In genomic region chr9:89106224-89106851, GRCh38 we compare ENCODE assay signal across 17 cellular contexts.
DNase-seq lines count a peak whose midpoint lies in the region; ATAC-seq and TF ChIP-seq lines count a peak whose summit lies in the region.
"Had no signal": no experiment of that assay in that cellular context is flagged by ENCODE, and none has a peak within 500 bp of the region (broad histone marks: within the 10 kb centered on the region; RNA-seq: fewer than 3 reads in every experiment).

No MANE protein-coding gene starts in this region.

- peak; percentile 36 to 55 for ATAC-seq in natural killer cell treated with Interleukin-12 subunit alpha and Interleukin-12 subunit beta and Interleukin-15 and Interleukin-18, amount 100 ng/mL, for 72 hours
- no peak for ATAC-seq in natural killer cell
- ATAC-seq in left lobe of liver, result no peak
- ATAC-seq: CD8-positive, alpha-beta T cell had no signal

- H3K27ac Mint-ChIP-seq in natural killer cell treated with Interleukin-12 subunit alpha and Interleukin-12 subunit beta and Interleukin-15 and Interleukin-18, amount 100 ng/mL, for 72 hours, result no peak overlapping the region
- H3K27ac Mint-ChIP-seq in natural killer cell (no peak overlapping the region), nephron progenitor cell (peak overlapping the region; percentile 42)
- H3K27ac Mint-ChIP-seq: B cell; CD4-positive, CD25-positive, alpha-beta regulatory T cell; CD8-positive, alpha-beta T cell had no signal

- peaks cover 32 to 34% of the 10 kb centered on the region in 2 donors for H3K27me3 Mint-ChIP-seq in natural killer cell treated with Interleukin-12 subunit alpha and Interleukin-12 subunit beta and Interleukin-15 and Interleukin-18, amount 100 ng/mL, for 72 hours
- H3K27me3 Mint-ChIP-seq in natural killer cell (ENCODE audit: low read depth in 2 of 2) (peaks cover 13 to 39% of the 10 kb centered on the region in 2 donors), nephron progenitor cell (ENCODE audit: low read depth, poor library complexity) (peaks cover 2% of the 10 kb centered on the region)

- no peaks in the 10 kb centered on the region for H3K4me1 Mint-ChIP-seq in natural killer cell treated with Interleukin-12 subunit alpha and Interleukin-12 subunit beta and Interleukin-15 and Interleukin-18, amount 100 ng/mL, for 72 hours (ENCODE audit: low read depth in 2 of 2)
- H3K4me1 Mint-ChIP-seq in natural killer cell, result no peaks in the 10 kb centered on the region
- H3K4me1 Mint-ChIP-seq in nephron progenitor cell, result no peaks in the 10 kb centered on the region
- H3K4me1 Mint-ChIP-seq: B cell; CD4-positive, CD25-positive, alpha-beta regulatory T cell had no signal

- no peak overlapping the region for H3K4me3 Mint-ChIP-seq in natural killer cell treated with Interleukin-12 subunit alpha and Interleukin-12 subunit beta and Interleukin-15 and Interleukin-18, amount 100 ng/mL, for 72 hours
- H3K4me3 Mint-ChIP-seq in natural killer cell, result no peak overlapping the region
- H3K4me3 Mint-ChIP-seq in nephron progenitor cell, result no peak overlapping the region
- H3K4me3 Mint-ChIP-seq: B cell; CD4-positive, CD25-positive, alpha-beta regulatory T cell; CD8-positive, alpha-beta T cell had no signal

- intact Hi-C loops in natural killer cell (cut with micrococcal nuclease), result no loop called here

- H3K27ac ChIP-seq in temporal lobe (ENCODE audit: low read depth, low read length), result peak overlapping the region; percentile 49
- H3K27ac ChIP-seq: 22Rv1, BLaER1, C4-2B, GM23248 had no signal

- TF ChIP-seq CTCF in natural killer cell (IDR thresholded peaks at IDR 0.05) (no peak), nephron progenitor cell (IDR thresholded peaks at IDR 0.05) (no peak)

- H3K36me3 Mint-ChIP-seq in natural killer cell treated with Interleukin-12 subunit alpha and Interleukin-12 subunit beta and Interleukin-15 and Interleukin-18, amount 100 ng/mL, for 72 hours, result no peaks in the 10 kb centered on the region
- H3K36me3 Mint-ChIP-seq in natural killer cell (no peaks in the 10 kb centered on the region), nephron progenitor cell (ENCODE audit: low read depth) (no peaks in the 10 kb centered on the region)
- H3K36me3 Mint-ChIP-seq: CD4-positive, CD25-positive, alpha-beta regulatory T cell; CD8-positive, alpha-beta T cell had no signal

- H3K9me3 Mint-ChIP-seq in natural killer cell treated with Interleukin-12 subunit alpha and Interleukin-12 subunit beta and Interleukin-15 and Interleukin-18, amount 100 ng/mL, for 72 hours, result no peaks in the 10 kb centered on the region
- H3K9me3 Mint-ChIP-seq in natural killer cell (peaks cover 0 to 2% of the 10 kb centered on the region in 2 donors), nephron progenitor cell (no peaks in the 10 kb centered on the region)
- H3K9me3 Mint-ChIP-seq: CD4-positive, CD25-positive, alpha-beta regulatory T cell; CD8-positive, alpha-beta T cell had no signal

- no peak for DNase-seq in natural killer cell treated with Interleukin-12 subunit alpha and Interleukin-12 subunit beta and Interleukin-15 and Interleukin-18, amount 100 ng/mL, for 72 hours (ENCODE audit: low spot score)
- DNase-seq in natural killer cell (no peak), nephron progenitor cell (no peak), left lobe of liver (ENCODE audit: low spot score) (no peak), cerebellar cortex (ENCODE audit: low spot score) (no peak)
- DNase-seq in stimulated activated CD4-positive, alpha-beta T cell treated with anti-CD3 and anti-CD28 coated beads, Interleukin-12 subunit alpha, Interleukin-12 subunit beta, amount 100 ng/mL, for 4 hours, result no peak
- DNase-seq: Caco-2; CD4-positive, CD25-positive, alpha-beta regulatory T cell; CD8-positive, alpha-beta T cell; DMS153; DND-41; GM23248 had no signal

Comparison
In these comparisons a context has a peak if more than half of its experiments do, and no peak if none do; other contexts are left out.
1. ATAC-seq: peak in natural killer cell treated with Interleukin-12 subunit alpha and Interleukin-12 subunit beta and Interleukin-15 and Interleukin-18, amount 100 ng/mL, for 72 hours (2 of 2); none in natural killer cell (0 of 3) and left lobe of liver (single experiment).